Comparison of ENCODE assay signal across 29 cellular contexts in genomic region chr15:90880381-90881145, GRCh38.
"Had no signal": no experiment of that assay in that cellular context is flagged by ENCODE, and none has a peak within 500 bp of the region (broad histone marks: within the 10 kb centered on the region; RNA-seq: fewer than 3 reads in every experiment).

No MANE protein-coding gene starts in this region.

- H3K27me3 Mint-ChIP-seq: activated naive CD8-positive, alpha-beta T cell treated with anti-CD3 and anti-CD28 coated beads, Interleukin-2, amount 10 ng/mL, durations not matched to agents 7 days and 5 days; activated T-cell treated with anti-CD3 and anti-CD28 coated beads, Interleukin-2, amount 50 U/mL, for 24 hours; IgD-negative memory B cell had no signal

- H3K27ac ChIP-seq: adrenal gland, KMS-11, SJSA1 had no signal

- H3K27me3 ChIP-seq: adrenal gland, MG63, SJSA1 had no signal

- H3K4me3 Mint-ChIP-seq: activated naive CD8-positive, alpha-beta T cell treated with anti-CD3 and anti-CD28 coated beads, Interleukin-2, amount 10 ng/mL, durations not matched to agents 7 days and 5 days; activated T-cell treated with anti-CD3 and anti-CD28 coated beads, Interleukin-2, amount 50 U/mL, for 24 hours; IgD-negative memory B cell had no signal

- ATAC-seq: activated CD4-positive, CD25-positive, alpha-beta regulatory T cell treated with anti-CD3 and anti-CD28 coated beads, Interleukin-2, amount 50 U/mL, for 24 hours; Panc1; SK-N-SH treated with all-trans-retinoic acid at 6 μM for 48 hours had no signal

- H3K36me3 Mint-ChIP-seq: IgD-negative memory B cell had no signal

- H3K9me3 Mint-ChIP-seq: activated naive CD8-positive, alpha-beta T cell treated with anti-CD3 and anti-CD28 coated beads, Interleukin-2, amount 10 ng/mL, durations not matched to agents 7 days and 5 days; activated T-cell treated with anti-CD3 and anti-CD28 coated beads, Interleukin-2, amount 50 U/mL, for 24 hours; IgD-negative memory B cell had no signal

- DNase-seq: activated CD4-positive, alpha-beta T cell treated with anti-CD3 and anti-CD28 coated beads for 4 hours; activated CD4-positive, alpha-beta T cell treated with anti-CD3 and anti-CD28 coated beads, Interleukin-2, amount 50 U/mL, for 48 hours; activated gamma-delta T cell; activated naive CD4-positive, alpha-beta T cell treated with anti-CD3 and anti-CD28 coated beads, Interleukin-2, amount 50 U/mL, for 16 hours; activated naive CD8-positive, alpha-beta T cell treated with anti-CD3 and anti-CD28 coated beads, Interleukin-2, amount 10 ng/mL, durations not matched to agents 7 days and 5 days; activated T-cell treated with anti-CD3 and anti-CD28 coated beads, Interleukin-2, amount 50 U/mL, for 24 hours; adrenal gland; anterior cingulate cortex; MG63; MV-4-11; NCI-H1092 treated with DMSO at 0.1 percent for 48 hours; NCI-H1417 treated with DMSO at 0.1 percent for 48 hours; NCI-H1694; NCI-H2029; NCI-H2107; NCI-H2171 treated with DMSO at 0.1 percent for 48 hours; NCI-H345; NCI-H510A; NK-92 treated with Interleukin-12 subunit alpha and Interleukin-12 subunit beta, amount 100 ng/mL, for 24 hours; OCI-M1; RPMI8226; SHP77; SW 1271 had no signal

- H3K9me3 ChIP-seq: adrenal gland, MG63, SJSA1 had no signal

- H3K4me3 ChIP-seq: adrenal gland, MG63, SJSA1 had no signal

- H3K27ac Mint-ChIP-seq: activated naive CD8-positive, alpha-beta T cell treated with anti-CD3 and anti-CD28 coated beads, Interleukin-2, amount 10 ng/mL, durations not matched to agents 7 days and 5 days; activated T-cell treated with anti-CD3 and anti-CD28 coated beads, Interleukin-2, amount 50 U/mL, for 24 hours had no signal
